8 cellular contexts compared by ENCODE assay signal in the genomic region with DNA sequence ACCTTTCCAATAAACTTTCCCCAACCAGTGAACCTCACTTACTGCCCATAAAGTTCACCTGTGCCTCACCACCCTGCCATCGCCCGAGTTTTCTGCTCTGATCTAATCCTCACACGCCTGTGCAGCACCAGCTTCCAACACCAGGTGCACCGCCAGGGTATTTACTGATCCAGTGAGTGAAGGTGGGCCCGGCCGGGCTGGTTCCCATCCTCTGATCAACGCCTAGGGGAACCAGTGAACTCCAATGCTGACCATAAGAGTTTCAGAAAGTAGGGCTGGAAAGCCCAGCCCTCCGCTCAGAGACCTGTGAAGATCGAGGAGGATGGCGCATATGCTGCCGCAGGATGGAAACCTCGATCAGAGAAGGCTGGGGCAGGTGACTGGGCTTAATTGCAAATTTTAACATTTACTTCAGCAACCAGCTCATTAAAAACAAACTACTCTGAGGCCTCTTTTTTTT. TPM values are rescaled to one million over a fixed set of nuclear protein-coding genes. Genes with fewer than 3 reads are reported as not detected.
DNase-seq lines count a peak whose midpoint lies in the region; ATAC-seq and TF ChIP-seq lines count a peak whose summit lies in the region.

No MANE protein-coding gene starts in this region.

- peaks cover 0 to 3% (median 0%) of the 10 kb centered on the region in 11 experiments; a peak in 1 of 22 replicates for H4K20me1 ChIP-seq in BLaER1 treated with 17β-estradiol and CSF1 and Interleukin-3, amounts not matched to agents 10 nM and 100 nM

- no peaks in the 10 kb centered on the region for H3K9me3 ChIP-seq in BLaER1 treated with 17β-estradiol and CSF1 and Interleukin-3, amounts not matched to agents 10 nM and 100 nM (replicated peaks in 1 of 11)
- no peaks in the 10 kb centered on the region for H3K9me3 ChIP-seq in right atrium auricular region

- peak in 1 of 2 experiments; percentile 68 for DNase-seq in HL-60 (ENCODE audit: low read depth in 1 of 2, low spot score in 1 of 2)
- peak; percentile 77 for DNase-seq in RKO (ENCODE audit: low spot score)
- peak; percentile 78 for DNase-seq in activated naive CD4-positive, alpha-beta T cell treated with anti-CD3 and anti-CD28 coated beads, Interleukin-2, amount 50 U/mL, for 16 hours
- peak; percentile 73 for DNase-seq in right atrium auricular region (ENCODE audit: low spot score)
- no peak for DNase-seq in ureter (ENCODE audit: low spot score)

- ATAC-seq in GM19328 (IDR thresholded peaks at IDR 0.05; ENCODE audit: unreplicated experiment): peak; percentile 31

- no peaks in the 10 kb centered on the region for H3K27me3 ChIP-seq in BLaER1 treated with 17β-estradiol and CSF1 and Interleukin-3, amounts not matched to agents 10 nM and 100 nM
- H3K27me3 ChIP-seq in HL-60 (ENCODE audit: insufficient read depth, poor library complexity, severe bottlenecking) (no peaks in the 10 kb centered on the region), right atrium auricular region (no peaks in the 10 kb centered on the region)

- H3K27ac ChIP-seq in BLaER1 treated with 17β-estradiol and CSF1 and Interleukin-3, amounts not matched to agents 10 nM and 100 nM: peak overlapping the region; percentile 75 to 92 (median 86)
- H3K27ac ChIP-seq in HL-60 (replicated peaks) (peak overlapping the region; percentile 95), right atrium auricular region (peak overlapping the region; percentile 92 to 94), skin epidermis (peak overlapping the region; percentile 66 to 97 (median 93))

- peak overlapping the region; percentile 62 to 80 (median 72) for H3K4me3 ChIP-seq in BLaER1 treated with 17β-estradiol and CSF1 and Interleukin-3, amounts not matched to agents 10 nM and 100 nM
- peak overlapping the region; percentile 62 for H3K4me3 ChIP-seq in HL-60 (replicated peaks; ENCODE audit: insufficient read depth, low read length)
- peak overlapping the region; percentile 61 to 68 for H3K4me3 ChIP-seq in right atrium auricular region
- H3K4me3 ChIP-seq in skin epidermis: peak overlapping the region; percentile 40 to 64 (median 53)

- TF ChIP-seq CTCF in HL-60 (IDR thresholded peaks at IDR 0.05; ENCODE audit: insufficient read depth, low read length) (peak; percentile 21), right atrium auricular region (IDR thresholded peaks at IDR 0.05) (peak; percentile 28 to 39)

- H3K36me3 ChIP-seq in BLaER1 treated with 17β-estradiol and CSF1 and Interleukin-3, amounts not matched to agents 10 nM and 100 nM: peaks cover 11 to 30% (median 17%) of the 10 kb centered on the region in 11 experiments
- H3K36me3 ChIP-seq in right atrium auricular region: no peaks in the 10 kb centered on the region

- peaks cover 42 to 62% (median 51%) of the 10 kb centered on the region in 10 experiments for H3K4me1 ChIP-seq in BLaER1 treated with 17β-estradiol and CSF1 and Interleukin-3, amounts not matched to agents 10 nM and 100 nM
- peaks cover 0 to 24% of the 10 kb centered on the region in 2 donors for H3K4me1 ChIP-seq in right atrium auricular region

- H3K9ac ChIP-seq in BLaER1 treated with 17β-estradiol and CSF1 and Interleukin-3, amounts not matched to agents 10 nM and 100 nM: peak overlapping the region; percentile 74 to 88 (median 84)

- peak overlapping the region; percentile 84 to 100 (median 95) for H3K4me2 ChIP-seq in BLaER1 treated with 17β-estradiol and CSF1 and Interleukin-3, amounts not matched to agents 10 nM and 100 nM

RNA-seq across cellular contexts. Expression of a gene that starts 0.7 kb away (rescaled TPM):
- total RNA-seq in right atrium auricular region: 10 to 100 TPM; 36.1 to 55.1 TPM
- 37.8 TPM for total RNA-seq in ureter

RNA-seq across cellular contexts. Expression of a gene that starts 6.5 kb away (rescaled TPM):
- total RNA-seq in right atrium auricular region: 1,000 to 10,000 TPM in 1 of 2 donors, 100 to 1,000 TPM in 1; 567 to 1,179 TPM
- 1,884 TPM for total RNA-seq in ureter

RNA-seq across cellular contexts. Expression of a gene that starts 23.6 kb away (rescaled TPM):
- total RNA-seq in right atrium auricular region (10 to 100 TPM; 25.4 to 74.0 TPM), ureter (131 TPM)

RNA-seq across cellular contexts. Expression of a gene that starts 33.6 kb away (rescaled TPM):
- total RNA-seq in right atrium auricular region (1 to 10 TPM; 2.1 to 2.9 TPM), ureter (9.8 TPM)

RNA-seq across cellular contexts. Expression of a gene that starts 35.3 kb away (rescaled TPM):
- total RNA-seq in right atrium auricular region: 1,000 to 10,000 TPM in 1 of 2 donors, 100 to 1,000 TPM in 1; 606 to 2,188 TPM
- 5,339 TPM for total RNA-seq in ureter
